Comparison of ENCODE assay signal across 8 cellular contexts in genomic region chr6:7542065-7542877, GRCh38. TPM values are rescaled to one million over a fixed set of nuclear protein-coding genes. Genes with fewer than 3 reads are reported as not detected.
A peak's percentile ranks its signal among the peaks of the same experiment; 100 is the strongest.
DNase-seq lines count a peak whose midpoint lies in the region; ATAC-seq and TF ChIP-seq lines count a peak whose summit lies in the region.

No MANE protein-coding gene starts in this region.

- no peak overlapping the region for H3K27ac Mint-ChIP-seq in activated naive CD4-positive, alpha-beta T cell treated with anti-CD3 and anti-CD28 coated beads for 36 hours

- H3K27ac ChIP-seq in VCaP: peak overlapping the region; percentile 76

- H3K9me3 Mint-ChIP-seq in activated naive CD4-positive, alpha-beta T cell treated with anti-CD3 and anti-CD28 coated beads for 36 hours: no peaks in the 10 kb centered on the region

- no peak for ATAC-seq in HG02973 (IDR thresholded peaks at IDR 0.05; ENCODE audit: unreplicated experiment)

- peak overlapping the region; percentile 74 for H2AFZ ChIP-seq in neuron (ENCODE audit: low read depth, low read length)

- H3K4me3 Mint-ChIP-seq in activated naive CD4-positive, alpha-beta T cell treated with anti-CD3 and anti-CD28 coated beads for 36 hours: peak overlapping the region; percentile 77

- TF ChIP-seq CTCF in VCaP (conservative IDR thresholded peaks at IDR 0.05) (no peak), fibroblast of the aortic adventitia (IDR thresholded peaks at IDR 0.05; ENCODE audit: insufficient read depth, low read length) (no peak)

- CTCF ChIA-PET in activated naive CD4-positive, alpha-beta T cell treated with anti-CD3 and anti-CD28 coated beads for 36 hours (lab: Charles Lee): no interaction called here

- no peak for DNase-seq in activated naive CD4-positive, alpha-beta T cell treated with anti-CD3 and anti-CD28 coated beads for 36 hours
- no peak for DNase-seq in activated naive CD4-positive, alpha-beta T cell treated with Interleukin-2 at 50 U/mL for 16 hours
- no peak for DNase-seq in fibroblast of the aortic adventitia (ENCODE audit: low read depth)
- DNase-seq in COR-L47 (lab: John Stamatoyannopoulos, UW): no peak
- no peak for DNase-seq in DMS114 treated with DMSO at 0.1 percent for 48 hours (lab: John Stamatoyannopoulos, UW; ENCODE audit: unreplicated experiment)

- peaks cover 8% of the 10 kb centered on the region for H3K4me1 ChIP-seq in neuron (ENCODE audit: insufficient read depth, low read length)

- peaks cover 6% of the 10 kb centered on the region for H3K4me1 Mint-ChIP-seq in activated naive CD4-positive, alpha-beta T cell treated with anti-CD3 and anti-CD28 coated beads for 36 hours (ENCODE audit: low read depth)

- peaks cover 70% of the 10 kb centered on the region for H3K27me3 Mint-ChIP-seq in activated naive CD4-positive, alpha-beta T cell treated with anti-CD3 and anti-CD28 coated beads for 36 hours (ENCODE audit: low read depth)

- H3K36me3 Mint-ChIP-seq in activated naive CD4-positive, alpha-beta T cell treated with anti-CD3 and anti-CD28 coated beads for 36 hours (ENCODE audit: low read depth): no peaks in the 10 kb centered on the region

- H3K27me3 ChIP-seq in neuron (ENCODE audit: insufficient read depth, low read length): peaks cover 92% of the 10 kb centered on the region

- peaks cover 8% of the 10 kb centered on the region for H3K9me3 ChIP-seq in neuron (ENCODE audit: low read length)

- intact Hi-C loops in activated naive CD4-positive, alpha-beta T cell treated with anti-CD3 and anti-CD28 coated beads for 36 hours (cut with micrococcal nuclease): loop anchor here (2.0 kb wide), 1 partner anchor 49 kb away; the partner anchor contains the start of gene SNRNP48

- H3K4me3 ChIP-seq in fibroblast of the aortic adventitia (ENCODE audit: low read depth, low read length) (peak overlapping the region; percentile 65), neuron (ENCODE audit: low read length) (peak overlapping the region; percentile 15)

- no peaks in the 10 kb centered on the region for H3K36me3 ChIP-seq in neuron (ENCODE audit: insufficient read depth, low read length)

RNA-seq across cellular contexts. Expression of gene DSP, which starts 0.8 kb away (rescaled TPM):
- under 1 TPM in 1 of 2 experiments, not detected in 1; 0.22 TPM for total RNA-seq in activated naive CD4-positive, alpha-beta T cell treated with anti-CD3 and anti-CD28 coated beads for 36 hours
- total RNA-seq in fibroblast of the aortic adventitia (ENCODE audit: low replicate concordance): 4.2 and 4.3 TPM in 2 replicates

RNA-seq across cellular contexts. Expression of gene SNRNP48, which starts 47.7 kb away (rescaled TPM):
- 10 to 100 TPM; 22.7 to 22.8 TPM for total RNA-seq in activated naive CD4-positive, alpha-beta T cell treated with anti-CD3 and anti-CD28 coated beads for 36 hours
- total RNA-seq in fibroblast of the aortic adventitia (ENCODE audit: low replicate concordance): 15.3 and 15.6 TPM in 2 replicates
